ENCODE assay signal across 8 cellular contexts in genomic region chr6:43629505-43630300, GRCh38. TPM values are rescaled to one million over a fixed set of nuclear protein-coding genes. Genes with fewer than 3 reads are reported as not detected.
DNase-seq lines count a peak whose midpoint lies in the region; ATAC-seq and TF ChIP-seq lines count a peak whose summit lies in the region.

No MANE protein-coding gene starts in this region.

- H3K9me3 ChIP-seq in testis, result no peaks in the 10 kb centered on the region

- ATAC-seq in HG02623 (IDR thresholded peaks at IDR 0.05; ENCODE audit: unreplicated experiment) (peak; percentile 56), SK-N-SH treated with all-trans-retinoic acid at 6 μM for 48 hours (peak; percentile 91), omental fat pad (ENCODE audit: low FRiP score) (peak; percentile 85)

- no peak for TF ChIP-seq POLR2A in testis (IDR thresholded peaks at IDR 0.05)

- no peaks in the 10 kb centered on the region for H3K9me3 Mint-ChIP-seq in activated naive CD8-positive, alpha-beta T cell (ENCODE audit: low read depth)

- peaks cover 18% of the 10 kb centered on the region for H3K4me1 ChIP-seq in testis

- 0 to 1% methylated on average over 21 to 41 of the region's 41 CpGs for WGBS in testis, 2 donors

- H3K27ac Mint-ChIP-seq in activated naive CD8-positive, alpha-beta T cell, result peak overlapping the region; percentile 97

- H3K4me3 ChIP-seq in testis, result peak overlapping the region; percentile 98 to 99

- no peaks in the 10 kb centered on the region for H3K27me3 ChIP-seq in testis

- H3K36me3 Mint-ChIP-seq in activated naive CD8-positive, alpha-beta T cell, result peaks cover 3% of the 10 kb centered on the region

- no peak for TF ChIP-seq CTCF in GM10266 (IDR thresholded peaks at IDR 0.05; ENCODE audit: control insufficient read depth, insufficient read depth, low read depth, missing control alignments)
- TF ChIP-seq CTCF in omental fat pad (IDR thresholded peaks at IDR 0.05), result no peak
- no peak for TF ChIP-seq CTCF in testis (IDR thresholded peaks at IDR 0.05)

- DNase-seq in GM10266 (ENCODE audit: extremely low spot score), result peak; percentile 97
- DNase-seq in NCI-H1092 treated with DMSO at 0.1 percent for 48 hours (lab: John Stamatoyannopoulos, UW), result peak; percentile 95
- peak; percentile 98 for DNase-seq in glomerular visceral epithelial cell (ENCODE audit: extremely low spot score)
- DNase-seq in omental fat pad (ENCODE audit: low spot score), result peak; percentile 88
- DNase-seq in testis, result peak; percentile 96

- H3K4me1 Mint-ChIP-seq in activated naive CD8-positive, alpha-beta T cell (ENCODE audit: low read depth), result peaks cover 35% of the 10 kb centered on the region

- peak overlapping the region; percentile 88 to 96 for H3K27ac ChIP-seq in testis

- intact Hi-C loops in testis (cut with DNase I; ENCODE audit: low total_unique reads), result no loop called here

- H3K4me3 Mint-ChIP-seq in activated naive CD8-positive, alpha-beta T cell, result peak overlapping the region; percentile 98

- no peaks in the 10 kb centered on the region for H3K36me3 ChIP-seq in testis (ENCODE audit: low read depth, missing control alignments)

- no peaks in the 10 kb centered on the region for H3K27me3 Mint-ChIP-seq in activated naive CD8-positive, alpha-beta T cell

TF ChIP-seq in SK-N-SH treated with all-trans-retinoic acid at 6 μM for 48 hours, 23 proteins besides CTCF, POLR2A, EP300 and RAD21:
- TF ChIP-seq ZFP3 (CRISPR knock-in tag; IDR thresholded peaks at IDR 0.05) (0 out of 2 replicates have a peak, but pooled peaks have one; percentile 47), ARNTL (CRISPR knock-in tag; IDR thresholded peaks at IDR 0.05; ENCODE audit: borderline replicate concordance, low read depth) (no peak), ZNF8 (CRISPR knock-in tag; IDR thresholded peaks at IDR 0.05) (no peak)
TF ChIP-seq in SK-N-SH treated with all-trans-retinoic acid at 6 μM for 48 hours: peak in this region for 1.

RNA-seq across cellular contexts. Expression of gene GTPBP2, which starts 0.6 kb away (rescaled TPM):
- total RNA-seq in omental fat pad, result 10 to 100 TPM; 37.5 to 65.7 (median 44.0) TPM
- 10 to 100 TPM; 59.5 to 64.7 TPM for total RNA-seq in testis
- 59.0 TPM for polyA plus RNA-seq in testis (ENCODE audit: insufficient read depth, low read depth, low replicate concordance)

RNA-seq across cellular contexts. Expression of gene MAD2L1BP, which starts 5.9 kb away (rescaled TPM):
- total RNA-seq in omental fat pad, result 10 to 100 TPM; 26.3 to 49.0 (median 33.1) TPM
- total RNA-seq in testis, result 10 to 100 TPM; 40.5 to 42.4 TPM
- 38.3 TPM for polyA plus RNA-seq in testis (ENCODE audit: insufficient read depth, low read depth, low replicate concordance)

RNA-seq across cellular contexts. Expression of gene RSPH9, which starts 15.1 kb away (rescaled TPM):
- under 1 TPM in 2 of 4 donors, not detected in 2; 0.09 to 0.44 TPM for total RNA-seq in omental fat pad
- 1 to 10 TPM; 6.1 to 8.3 TPM for total RNA-seq in testis
- polyA plus RNA-seq in testis (ENCODE audit: insufficient read depth, low read depth, low replicate concordance), result 22.8 TPM

RNA-seq across cellular contexts. Expression of gene POLH, which starts 53.7 kb away (rescaled TPM):
- total RNA-seq in omental fat pad (10 to 100 TPM in 1 of 4 donors, 1 to 10 TPM in 3; 8.3 to 11.0 (median 9.2) TPM), testis (10 to 100 TPM; 11.7 to 18.3 TPM)
- polyA plus RNA-seq in testis (ENCODE audit: insufficient read depth, low read depth, low replicate concordance), result 29.5 TPM

RNA-seq across cellular contexts. Expression of gene XPO5, which starts 53.9 kb away (rescaled TPM):
- total RNA-seq in omental fat pad (100 to 1,000 TPM in 1 of 4 donors, 10 to 100 TPM in 3; 16.1 to 138 (median 21.9) TPM), testis (10 to 100 TPM; 53.7 to 65.8 TPM)
- polyA plus RNA-seq in testis (ENCODE audit: insufficient read depth, low read depth, low replicate concordance), result 79.1 TPM

Comparison
In these comparisons a context has a peak if more than half of its experiments do, and no peak if none do; other contexts are left out.
1. Peak in every context shown above with its lines: DNase-seq, ATAC-seq, H3K4me3 ChIP-seq and H3K27ac ChIP-seq.
2. RNA of gene RSPH9, which starts 15.1 kb away (total RNA-seq): 6.1 to 8.3 TPM in testis; 0.09 to 0.44 TPM in omental fat pad; every median in the first group is over 4 times any median in the second.